Comparison of ENCODE assay signal across 1 cellular context in genomic region chr6:27145731-27146455, GRCh38.
TF ChIP-seq lines count a peak whose summit lies in the region.

No MANE protein-coding gene starts in this region.

TF ChIP-seq in IMR-90, 13 proteins besides CTCF, POLR2A, EP300 and RAD21 (continued from another document):
- peak; percentile 63 for TF ChIP-seq BHLHE40 (IDR thresholded peaks at IDR 0.05; ENCODE audit: low read depth, low read length)
- TF ChIP-seq MAFK (IDR thresholded peaks at IDR 0.05; ENCODE audit: low read depth, low read length), result no peak
- TF ChIP-seq USF2 (IDR thresholded peaks at IDR 0.05; ENCODE audit: low read depth, low read length), result peak; percentile 83
